10 cellular contexts compared by ENCODE assay signal in genomic region chr9:95876595-95876994, GRCh38. TPM values are rescaled to one million over a fixed set of nuclear protein-coding genes. Genes with fewer than 3 reads are reported as not detected.
DNase-seq lines count a peak whose midpoint lies in the region; TF ChIP-seq lines count a peak whose summit lies in the region.
"Had no signal": no experiment of that assay in that cellular context is flagged by ENCODE, and none has a peak within 500 bp of the region (broad histone marks: within the 10 kb centered on the region; RNA-seq: fewer than 3 reads in every experiment).

No MANE protein-coding gene starts in this region.

- DNase-seq in CD14-positive monocyte (ENCODE audit: low spot score) (no peak), HT-29 (ENCODE audit: low spot score) (peak; percentile 55), RWPE1 (ENCODE audit: low spot score) (peak; percentile 44), inferior parietal cortex (ENCODE audit: extremely low spot score) (peak; percentile 11), tibial nerve (ENCODE audit: low spot score in 2 of 2) (no peak), UCSD-AML1 (lab: John Stamatoyannopoulos, UW; ENCODE audit: unreplicated experiment) (no peak), NCI-H1105 treated with DMSO at 0.1 percent for 48 hours (lab: John Stamatoyannopoulos, UW) (no peak)
- DNase-seq in NK-92 treated with Interleukin-12 subunit alpha and Interleukin-12 subunit beta, amount 100 ng/mL, for 24 hours (lab: John Stamatoyannopoulos, UW) = no peak

- peaks cover 0 to 4% (median 0%) of the 10 kb centered on the region in 3 donors for H3K36me3 ChIP-seq in tibial nerve

- H3K9me3 Mint-ChIP-seq in CD14-positive monocyte = peaks cover 3 to 20% (median 7%) of the 10 kb centered on the region in 7 donors

- H3K27me3 ChIP-seq in tibial nerve = no peaks in the 10 kb centered on the region

- H3K27ac ChIP-seq in RWPE1 = peak overlapping the region; percentile 99
- no peak overlapping the region for H3K27ac ChIP-seq in tibial nerve

- no peak for TF ChIP-seq EP300 in tibial nerve (IDR thresholded peaks at IDR 0.05)

- POLR2A ChIA-PET in RWPE1 (lab: Yijun Ruan, JAX; ENCODE audit: low non-redundant PET) = no interaction called here

- H3K9me3 ChIP-seq in tibial nerve = no peaks in the 10 kb centered on the region

- intact Hi-C loops in CD14-positive monocyte (cut with micrococcal nuclease) = loop anchor here in 1 of 2 donors (5.0 to 10.0 kb wide), 3 partner anchors 266 to 1612 kb away; partner anchors contain the start of gene ZNF367

- CTCF ChIA-PET in RWPE1 (lab: Yijun Ruan, JAX) = interaction anchor here (0.5 to 0.7 kb wide), 3 partner anchors 548 to 1280 kb away, joined by 3 read pairs; no protein-coding TSS in a partner anchor

- peaks cover 17 to 26% of the 10 kb centered on the region in 2 donors for H3K36me3 Mint-ChIP-seq in CD14-positive monocyte

- H3K27ac Mint-ChIP-seq in CD14-positive monocyte = peak overlapping the region in 4 of 7 donors; percentile 43 to 100 (median 100)
- H3K27ac Mint-ChIP-seq: CD8-positive, alpha-beta T cell had no signal

- no peaks in the 10 kb centered on the region for H3K27me3 Mint-ChIP-seq in CD14-positive monocyte (ENCODE audit: low read depth in 3 of 3)

- WGBS in tibial nerve, 2 donors = 21 to 33% methylated on average over 3 of the region's 3 CpGs

- peaks cover 0 to 38% (median 7%) of the 10 kb centered on the region in 4 donors for H3K4me1 ChIP-seq in tibial nerve

- H3K4me1 Mint-ChIP-seq in CD14-positive monocyte = peaks cover 12% of the 10 kb centered on the region

- TF ChIP-seq CTCF in CD14-positive monocyte (IDR thresholded peaks at IDR 0.05) (no peak), RWPE1 (conservative IDR thresholded peaks at IDR 0.05; ENCODE audit: low read depth) (no peak), tibial nerve (IDR thresholded peaks at IDR 0.05) (no peak)

- H3K4me3 Mint-ChIP-seq in CD14-positive monocyte = peak overlapping the region in 1 of 2 donors; percentile 96
- H3K4me3 Mint-ChIP-seq: CD8-positive, alpha-beta T cell had no signal

- TF ChIP-seq POLR2A in tibial nerve (IDR thresholded peaks at IDR 0.05) = no peak

- H3K4me3 ChIP-seq in tibial nerve = no peak overlapping the region
- H3K4me3 ChIP-seq: skin epidermis had no signal

RNA-seq across cellular contexts. Expression of gene ERCC6L2, which starts 1.1 kb away (rescaled TPM):
- polyA plus RNA-seq in CD14-positive monocyte = 10 to 100 TPM in 1 of 2 donors, 1 to 10 TPM in 1; 7.1 to 18.9 TPM
- 27.2 and 30.0 TPM in 2 replicates for total RNA-seq in HT-29 (2014; rRNA removed; shearing (Covaris generic))
- total RNA-seq in tibial nerve = 100 to 1,000 TPM in 3 of 4 donors, 10 to 100 TPM in 1; 82.0 to 128 (median 108) TPM

Comparison
In these comparisons a context has a peak if more than half of its experiments do, and no peak if none do; other contexts are left out.
1. DNase-seq: peak in HT-29 (single experiment), RWPE1 (single experiment) and inferior parietal cortex (single experiment); none in CD14-positive monocyte (single experiment), tibial nerve (0 of 2), UCSD-AML1 (single experiment), NK-92 treated with Interleukin-12 subunit alpha and Interleukin-12 subunit beta, amount 100 ng/mL, for 24 hours (single experiment) and NCI-H1105 treated with DMSO at 0.1 percent for 48 hours (single experiment).